25 cellular contexts compared by ENCODE assay signal in the genomic region with DNA sequence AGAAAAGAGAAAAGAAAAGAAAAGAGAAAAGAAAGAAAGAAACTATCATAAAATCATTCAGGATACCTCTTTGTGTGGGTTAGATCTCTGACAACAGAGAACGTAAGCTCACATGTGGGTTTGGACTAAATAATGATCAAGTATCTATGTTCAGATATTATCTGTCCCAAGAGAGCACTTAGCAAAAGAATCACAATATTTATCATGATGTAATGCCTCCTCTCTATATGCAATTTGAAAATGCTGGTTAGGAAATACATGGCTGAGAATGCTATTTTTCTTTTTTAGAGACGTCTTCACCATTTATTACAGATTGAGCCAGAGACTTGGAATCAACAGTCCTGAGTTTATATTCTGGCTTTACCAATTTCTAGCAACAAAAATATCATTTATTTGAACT.
"Had no signal": no experiment of that assay in that cellular context is flagged by ENCODE, and none has a peak within 500 bp of the region (broad histone marks: within the 10 kb centered on the region; RNA-seq: fewer than 3 reads in every experiment).

No MANE protein-coding gene starts in this region.

- H3K27me3 ChIP-seq: colonic mucosa, dorsolateral prefrontal cortex, esophagus muscularis mucosa, esophagus squamous epithelium, gastrocnemius medialis, gastroesophageal sphincter, hepatocyte had no signal

- H3K4me2 ChIP-seq: hepatocyte had no signal

- H3K27ac ChIP-seq: colonic mucosa, coronary artery, dorsolateral prefrontal cortex, epithelial cell of prostate, esophagus muscularis mucosa, esophagus squamous epithelium, foreskin keratinocyte, gastrocnemius medialis, gastroesophageal sphincter, heart left ventricle, heart right ventricle, hepatocyte had no signal

- H3K36me3 ChIP-seq: colonic mucosa, esophagus muscularis mucosa, esophagus squamous epithelium, gastrocnemius medialis, gastroesophageal sphincter, heart left ventricle, heart right ventricle had no signal

- H3K4me1 ChIP-seq: colonic mucosa, esophagus muscularis mucosa, esophagus squamous epithelium, foreskin keratinocyte, gastrocnemius medialis, gastroesophageal sphincter, heart left ventricle, heart right ventricle had no signal

- H2AFZ ChIP-seq: hepatocyte had no signal

- H3K4me3 ChIP-seq: colonic mucosa, coronary artery, dorsolateral prefrontal cortex, esophagus muscularis mucosa, esophagus squamous epithelium, gastrocnemius medialis, gastroesophageal sphincter, heart left ventricle, heart right ventricle, hepatocyte had no signal

- H3K9me3 ChIP-seq: colonic mucosa, esophagus muscularis mucosa, esophagus squamous epithelium, gastrocnemius medialis, gastroesophageal sphincter, heart left ventricle, heart right ventricle had no signal

- H3K79me2 ChIP-seq: hepatocyte had no signal

- ATAC-seq: effector memory CD8-positive, alpha-beta T cell; esophagus mucosa; foreskin keratinocyte; gastrocnemius medialis; gastroesophageal sphincter; heart left ventricle; heart right ventricle had no signal

- DNase-seq: colonic mucosa; cortex of kidney; dermis blood vessel endothelial cell; dorsolateral prefrontal cortex; effector CD4-positive, alpha-beta T cell; effector CD8-positive, alpha-beta T cell; effector memory CD4-positive, alpha-beta T cell; effector memory CD8-positive, alpha-beta T cell; endodermal cell; erythroblast; esophagus squamous epithelium; foreskin fibroblast; foreskin keratinocyte; foreskin melanocyte; gastrocnemius medialis; glutamatergic neuron; head of caudate nucleus; heart left ventricle; heart right ventricle had no signal
